Comparison of ENCODE assay signal across 15 cellular contexts in the genomic region with DNA sequence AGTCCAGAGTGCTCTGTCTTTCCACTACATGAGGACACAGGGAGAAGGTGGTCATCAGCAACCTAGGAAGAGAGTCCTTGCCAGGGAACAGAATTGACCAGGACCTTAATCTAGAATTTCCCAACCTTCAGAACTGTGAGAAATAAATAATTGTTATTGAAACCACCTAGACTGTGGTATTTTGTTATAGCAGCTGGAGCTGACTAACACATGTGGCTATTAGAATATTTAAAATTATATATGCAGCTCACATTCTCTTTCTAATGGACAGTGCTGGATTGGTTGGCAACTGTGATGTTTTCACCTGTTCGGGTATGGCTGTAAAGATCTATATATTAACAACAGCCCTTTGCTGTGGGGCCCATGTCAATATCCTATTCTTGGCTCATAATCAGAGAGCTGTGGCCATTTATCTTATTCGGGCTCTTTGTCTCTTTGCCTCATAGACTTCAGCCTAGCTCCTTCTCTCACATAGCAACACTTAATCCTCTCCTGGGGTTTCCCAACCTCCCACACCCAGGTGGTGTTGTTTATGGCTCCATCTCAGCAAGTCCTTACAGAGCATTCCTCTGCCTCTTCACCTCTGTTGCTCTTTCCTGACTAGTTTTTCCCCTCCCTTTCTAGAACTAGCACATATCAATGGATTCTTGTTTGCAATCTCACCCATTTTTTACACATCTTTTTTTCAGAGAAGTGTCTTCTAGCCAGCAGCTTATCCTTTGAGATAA. TPM values are rescaled to one million over a fixed set of nuclear protein-coding genes. Genes with fewer than 3 reads are reported as not detected.
DNase-seq lines count a peak whose midpoint lies in the region; ATAC-seq, FAIRE-seq and TF ChIP-seq lines count a peak whose summit lies in the region.
"Had no signal": no experiment of that assay in that cellular context is flagged by ENCODE, and none has a peak within 500 bp of the region (broad histone marks: within the 10 kb centered on the region; RNA-seq: fewer than 3 reads in every experiment).

No MANE protein-coding gene starts in this region.

- no peaks in the 10 kb centered on the region for H3K27me3 Mint-ChIP-seq in WTC11 (ENCODE audit: low read depth)
- peaks cover 32% of the 10 kb centered on the region for H3K27me3 Mint-ChIP-seq in activated CD4-positive, alpha-beta T cell treated with anti-CD3 and anti-CD28 coated beads, Interleukin-2, amount 10 ng/mL, durations not matched to agents 7 days and 5 days

- POLR2A ChIA-PET in WTC11 (lab: Charles Lee), result no interaction called here
- POLR2A ChIA-PET in activated CD4-positive, alpha-beta T cell treated with anti-CD3 and anti-CD28 coated beads, Interleukin-2, amount 10 ng/mL, durations not matched to agents 7 days and 5 days (lab: Charles Lee), result no interaction called here

- no peaks in the 10 kb centered on the region for H3K9me3 ChIP-seq in pancreas
- no peaks in the 10 kb centered on the region for H3K9me3 ChIP-seq in Peyer's patch

- H3K27me3 ChIP-seq in foreskin keratinocyte (no peaks in the 10 kb centered on the region), pancreas (no peaks in the 10 kb centered on the region), Peyer's patch (no peaks in the 10 kb centered on the region)

- no peak for TF ChIP-seq POLR2A in Peyer's patch (IDR thresholded peaks at IDR 0.05)

- peak; percentile 77 for ATAC-seq in WTC11
- ATAC-seq in foreskin keratinocyte, result peak; percentile 86
- ATAC-seq in sciatic nerve, result peak; percentile 26
- ATAC-seq in pancreas, result no peak

- peaks cover 8% of the 10 kb centered on the region for H3K9me3 Mint-ChIP-seq in WTC11
- no peaks in the 10 kb centered on the region for H3K9me3 Mint-ChIP-seq in activated CD4-positive, alpha-beta T cell treated with anti-CD3 and anti-CD28 coated beads, Interleukin-2, amount 10 ng/mL, durations not matched to agents 7 days and 5 days

- H3K4me1 ChIP-seq in foreskin keratinocyte, result peaks cover 24% of the 10 kb centered on the region
- no peaks in the 10 kb centered on the region for H3K4me1 ChIP-seq in pancreas
- no peaks in the 10 kb centered on the region for H3K4me1 ChIP-seq in Peyer's patch

- no peak overlapping the region for H3K4me3 Mint-ChIP-seq in WTC11
- no peak overlapping the region for H3K4me3 Mint-ChIP-seq in activated CD4-positive, alpha-beta T cell treated with anti-CD3 and anti-CD28 coated beads, Interleukin-2, amount 10 ng/mL, durations not matched to agents 7 days and 5 days
- H3K4me3 Mint-ChIP-seq: B cell; CD4-positive, alpha-beta memory T cell had no signal

- CTCF ChIA-PET in WTC11 (lab: Charles Lee), result interaction anchor here (0.7 to 0.9 kb wide), 2 partner anchors 13 to 65 kb away, joined by 3 read pairs; no protein-coding TSS in a partner anchor
- CTCF ChIA-PET in activated CD4-positive, alpha-beta T cell treated with anti-CD3 and anti-CD28 coated beads, Interleukin-2, amount 10 ng/mL, durations not matched to agents 7 days and 5 days (lab: Charles Lee), result interaction anchor here (0.9 kb wide), 1 partner anchor 9 kb away, joined by 3 read pairs; no protein-coding TSS in a partner anchor

- H3K36me3 Mint-ChIP-seq in WTC11, result peaks cover 6% of the 10 kb centered on the region
- H3K36me3 Mint-ChIP-seq in activated CD4-positive, alpha-beta T cell treated with anti-CD3 and anti-CD28 coated beads, Interleukin-2, amount 10 ng/mL, durations not matched to agents 7 days and 5 days (ENCODE audit: low read depth), result no peaks in the 10 kb centered on the region
- H3K36me3 Mint-ChIP-seq: CD4-positive, alpha-beta memory T cell had no signal

- DNase-seq in NCI-H2171 treated with DMSO at 0.1 percent for 48 hours (lab: John Stamatoyannopoulos, UW) (peak; percentile 80), WTC11 (ENCODE audit: low spot score) (no peak), foreskin keratinocyte (peak; percentile 72 to 83), sciatic nerve (ENCODE audit: low spot score) (no peak), pancreas (no peak), Peyer's patch (no peak)
- no peak for DNase-seq in activated CD4-positive, alpha-beta T cell treated with anti-CD3 and anti-CD28 coated beads, Interleukin-2, amount 10 ng/mL, durations not matched to agents 7 days and 5 days
- DNase-seq: CD4-positive, alpha-beta memory T cell; Kasumi-1; NCI-H1417; NCI-H2029; NCI-H345; SHP77 treated with DMSO at 0.1 percent for 48 hours had no signal

- no peak for TF ChIP-seq CTCF in WTC11 (IDR thresholded peaks at IDR 0.05)
- no peak for TF ChIP-seq CTCF in foreskin keratinocyte (conservative IDR thresholded peaks at IDR 0.05)
- no peak for TF ChIP-seq CTCF in pancreas (IDR thresholded peaks at IDR 0.05)
- no peak for TF ChIP-seq CTCF in Peyer's patch (IDR thresholded peaks at IDR 0.05)

- H3K27ac Mint-ChIP-seq in WTC11, result no peak overlapping the region
- no peak overlapping the region for H3K27ac Mint-ChIP-seq in activated CD4-positive, alpha-beta T cell treated with anti-CD3 and anti-CD28 coated beads, Interleukin-2, amount 10 ng/mL, durations not matched to agents 7 days and 5 days
- H3K27ac Mint-ChIP-seq: B cell; CD4-positive, alpha-beta memory T cell had no signal

- H3K4me3 ChIP-seq in pancreas, result no peak overlapping the region
- H3K4me3 ChIP-seq in Peyer's patch, result no peak overlapping the region

- peaks cover 16% of the 10 kb centered on the region for H3K4me1 Mint-ChIP-seq in WTC11
- H3K4me1 Mint-ChIP-seq in activated CD4-positive, alpha-beta T cell treated with anti-CD3 and anti-CD28 coated beads, Interleukin-2, amount 10 ng/mL, durations not matched to agents 7 days and 5 days, result no peaks in the 10 kb centered on the region
- H3K4me1 Mint-ChIP-seq: B cell; CD4-positive, alpha-beta memory T cell had no signal

- WGBS in pancreas, 2 donors, result 81 to 93% methylated on average over 2 of the region's 2 CpGs

- H3K36me3 ChIP-seq in pancreas, result no peaks in the 10 kb centered on the region
- no peaks in the 10 kb centered on the region for H3K36me3 ChIP-seq in Peyer's patch

- intact Hi-C loops in sciatic nerve (cut with DNase I) (no loop called here), pancreas (cut with DNase I) (no loop called here)

- peak overlapping the region; percentile 36 for H3K27ac ChIP-seq in foreskin keratinocyte
- H3K27ac ChIP-seq in pancreas, result no peak overlapping the region
- H3K27ac ChIP-seq in Peyer's patch, result no peak overlapping the region

- no peak for FAIRE-seq in pancreas (lab: Jason Lieb, UNC)
- FAIRE-seq: RCC 7860 had no signal

TF ChIP-seq in WTC11, 78 proteins besides CTCF, POLR2A, EP300 and RAD21 (continues in another document):
- TF ChIP-seq, protein P1, sequence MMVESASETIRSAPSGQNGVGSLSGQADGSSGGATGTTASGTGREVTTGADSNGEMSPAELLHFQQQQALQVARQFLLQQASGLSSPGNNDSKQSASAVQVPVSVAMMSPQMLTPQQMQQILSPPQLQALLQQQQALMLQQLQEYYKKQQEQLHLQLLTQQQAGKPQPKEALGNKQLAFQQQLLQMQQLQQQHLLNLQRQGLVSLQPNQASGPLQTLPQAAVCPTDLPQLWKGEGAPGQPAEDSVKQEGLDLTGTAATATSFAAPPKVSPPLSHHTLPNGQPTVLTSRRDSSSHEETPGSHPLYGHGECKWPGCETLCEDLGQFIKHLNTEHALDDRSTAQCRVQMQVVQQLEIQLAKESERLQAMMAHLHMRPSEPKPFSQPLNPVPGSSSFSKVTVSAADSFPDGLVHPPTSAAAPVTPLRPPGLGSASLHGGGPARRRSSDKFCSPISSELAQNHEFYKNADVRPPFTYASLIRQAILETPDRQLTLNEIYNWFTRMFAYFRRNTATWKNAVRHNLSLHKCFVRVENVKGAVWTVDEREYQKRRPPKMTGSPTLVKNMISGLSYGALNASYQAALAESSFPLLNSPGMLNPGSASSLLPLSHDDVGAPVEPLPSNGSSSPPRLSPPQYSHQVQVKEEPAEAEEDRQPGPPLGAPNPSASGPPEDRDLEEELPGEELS (CRISPR knock-in tag; IDR thresholded peaks at IDR 0.05), result no peak
- TF ChIP-seq CREB1 (CRISPR knock-in tag; IDR thresholded peaks at IDR 0.05) (no peak), ELF4 (CRISPR knock-in tag; IDR thresholded peaks at IDR 0.05; ENCODE audit: low read depth) (no peak), MYBL2 (CRISPR knock-in tag; IDR thresholded peaks at IDR 0.05) (no peak), RORB (CRISPR knock-in tag; IDR thresholded peaks at IDR 0.05) (no peak), SMAD3 (CRISPR knock-in tag; IDR thresholded peaks at IDR 0.05; ENCODE audit: borderline replicate concordance) (no peak), ZNF425 (CRISPR knock-in tag; conservative IDR thresholded peaks at IDR 0.05) (no peak), NFYB (CRISPR knock-in tag; conservative IDR thresholded peaks at IDR 0.05; ENCODE audit: low read depth) (no peak), TEAD1 (CRISPR knock-in tag; IDR thresholded peaks at IDR 0.05) (no peak)

RNA-seq across cellular contexts. Expression of gene AMOTL1, which starts 46.4 kb away (rescaled TPM):
- total RNA-seq in WTC11 (2021), result 23.4 to 39.8 TPM (median 26.4 TPM) in 3 replicates
- 158 and 182 TPM in 2 replicates for total RNA-seq in foreskin keratinocyte
- polyA plus RNA-seq in foreskin keratinocyte, result 25.6 and 26.8 TPM in 2 replicates
- 75.6 TPM for total RNA-seq in sciatic nerve
- total RNA-seq in pancreas, result 10 to 100 TPM; 17.0 to 30.2 (median 19.6) TPM
- polyA plus RNA-seq in pancreas, result 1 to 10 TPM; 3.5 to 5.5 TPM
- total RNA-seq in Peyer's patch, result 10 to 100 TPM in 1 of 4 donors, 1 to 10 TPM in 3; 2.5 to 19.0 (median 7.2) TPM
- total RNA-seq in activated CD4-positive, alpha-beta T cell treated with anti-CD3 and anti-CD28 coated beads, Interleukin-2, amount 10 ng/mL, durations not matched to agents 7 days and 5 days, result 1 to 10 TPM; 3.1 to 4.0 TPM

Comparison
In these comparisons a context has a peak if more than half of its experiments do, and no peak if none do; other contexts are left out.
1. DNase-seq: peak in NCI-H2171 treated with DMSO at 0.1 percent for 48 hours (single experiment) and foreskin keratinocyte (2 of 2); none in WTC11 (single experiment), sciatic nerve (single experiment), pancreas (0 of 6), Peyer's patch (0 of 3) and activated CD4-positive, alpha-beta T cell treated with anti-CD3 and anti-CD28 coated beads, Interleukin-2, amount 10 ng/mL, durations not matched to agents 7 days and 5 days (single experiment).
2. ATAC-seq: peak in WTC11 (single experiment), foreskin keratinocyte (single experiment) and sciatic nerve (single experiment); none in pancreas (0 of 4).